ENCODE assay signal across 1 cellular context in genomic region chr10:132653721-132654120, GRCh38.
TF ChIP-seq lines count a peak whose summit lies in the region.

No MANE protein-coding gene starts in this region.

TF ChIP-seq in GM23338, 12 proteins besides CTCF, POLR2A, EP300 and RAD21 (continued from another document):
- TF ChIP-seq ETS1 (IDR thresholded peaks at IDR 0.05) (no peak), CREB1 (CRISPR knock-in tag; IDR thresholded peaks at IDR 0.05; ENCODE audit: low read depth) (no peak), EZH2phosphoT487 (IDR thresholded peaks at IDR 0.05; ENCODE audit: unreplicated experiment) (no peak), EZH2 (IDR thresholded peaks at IDR 0.05; ENCODE audit: low read depth, unreplicated experiment) (no peak), JUNB (IDR thresholded peaks at IDR 0.05; ENCODE audit: unreplicated experiment) (no peak), REST (IDR thresholded peaks at IDR 0.05; ENCODE audit: unreplicated experiment) (no peak)
TF ChIP-seq in GM23338: peak in this region for 0.
